In genomic region chr12:57755454-57756372, GRCh38 we compare ENCODE assay signal across 1 cellular context.
TF ChIP-seq lines count a peak whose summit lies in the region.

No MANE protein-coding gene starts in this region.

TF ChIP-seq in K562, 482 proteins besides CTCF, POLR2A, EP300 and RAD21 (continues in another document):
- TF ChIP-seq ZNF518B (CRISPR knock-in tag; IDR thresholded peaks at IDR 0.05) (no peak), CREB3 (tag; conservative IDR thresholded peaks at IDR 0.05; ENCODE audit: low read depth) (no peak), PCBP1 (IDR thresholded peaks at IDR 0.05; ENCODE audit: low read depth, low read length, poor library complexity, severe bottlenecking) (peak; percentile 19), HMGN3 (IDR thresholded peaks at IDR 0.05; ENCODE audit: borderline replicate concordance, extremely low read depth, insufficient read length, low read depth, low read length) (peak; percentile 51), ZNF75A (CRISPR knock-in tag; IDR thresholded peaks at IDR 0.05) (no peak), GATAD2B (IDR thresholded peaks at IDR 0.05; ENCODE audit: borderline replicate concordance) (peak; percentile 81), EP400 (IDR thresholded peaks at IDR 0.05) (no peak), VEZF1 (CRISPR knock-in tag; IDR thresholded peaks at IDR 0.05) (peak; percentile 75), ZNF133 (CRISPR knock-in tag; IDR thresholded peaks at IDR 0.05) (no peak), PKNOX1 (IDR thresholded peaks at IDR 0.05) (0 out of 2 replicates have a peak, but pooled peaks have one; percentile 5), ATF7 (IDR thresholded peaks at IDR 0.05) (no peak), ZNF696 (CRISPR knock-in tag; conservative IDR thresholded peaks at IDR 0.05) (no peak), SIN3A (IDR thresholded peaks at IDR 0.05; ENCODE audit: borderline replicate concordance in 2 of 2, control insufficient read depth in 1 of 2, low read depth in 2 of 2, low read length in 2 of 2) (0 out of 4 replicates have a peak, but pooled peaks of 1 of the 2 experiments have one; percentile 28), MBD2 (IDR thresholded peaks at IDR 0.05; ENCODE audit: borderline replicate concordance, low read depth) (no peak), FOXK1 (CRISPR knock-in tag; IDR thresholded peaks at IDR 0.05; ENCODE audit: borderline replicate concordance) (no peak), SREBF1 (IDR thresholded peaks at IDR 0.05; ENCODE audit: borderline replicate concordance, low read depth, low read length) (no peak), REST (CRISPR knock-in tag; IDR thresholded peaks at IDR 0.05; ENCODE audit: low read depth) (no peak), CHAMP1 (IDR thresholded peaks at IDR 0.05) (no peak), TFE3 (CRISPR knock-in tag; IDR thresholded peaks at IDR 0.05) (no peak), ZNF354B (CRISPR knock-in tag; IDR thresholded peaks at IDR 0.05) (no peak), U2AF2 (optimal IDR thresholded peaks at IDR 0.05; ENCODE audit: low read depth, low read length) (no peak), ZFX (CRISPR knock-in tag; IDR thresholded peaks at IDR 0.05) (0 out of 2 replicates have a peak, but pooled peaks have one; percentile 34), LCOR (CRISPR knock-in tag; IDR thresholded peaks at IDR 0.05) (no peak), TCF15 (CRISPR knock-in tag; IDR thresholded peaks at IDR 0.05) (no peak), ZKSCAN1 (IDR thresholded peaks at IDR 0.05; ENCODE audit: low read depth, low read length) (no peak), ZBTB9 (CRISPR knock-in tag; IDR thresholded peaks at IDR 0.05) (no peak), CCNT2 (IDR thresholded peaks at IDR 0.05; ENCODE audit: borderline replicate concordance, extremely low read depth, insufficient read length, low read depth, low read length) (peak; percentile 24), MAZ (CRISPR knock-in tag; conservative IDR thresholded peaks at IDR 0.05 in 1 of 2, IDR thresholded peaks at IDR 0.05 in 1 of 2) (0 out of 4 replicates have a peak, but pooled peaks of 1 of the 2 experiments have one; percentile 33), PRPF4 (IDR thresholded peaks at IDR 0.05; ENCODE audit: insufficient read depth, low read depth, low read length, poor library complexity, severe bottlenecking) (no peak), ZNF3 (CRISPR knock-in tag; IDR thresholded peaks at IDR 0.05) (no peak), PURB (CRISPR knock-in tag; IDR thresholded peaks at IDR 0.05; ENCODE audit: low read depth) (no peak), NRF1 (conservative IDR thresholded peaks at IDR 0.05 in 1 of 2, IDR thresholded peaks at IDR 0.05 in 1 of 2) (peak; percentile 36 to 50; a peak in 2 of 4 replicates), ELF2 (CRISPR knock-in tag; IDR thresholded peaks at IDR 0.05) (no peak), AFF1 (IDR thresholded peaks at IDR 0.05; ENCODE audit: low read depth in 1 of 2, partially characterized antibody in 2 of 2) (no peak), CBX1 (IDR thresholded peaks at IDR 0.05; ENCODE audit: low read depth) (no peak), SMAD4 (CRISPR knock-in tag; conservative IDR thresholded peaks at IDR 0.05) (peak; percentile 50), FOXK2 (conservative IDR thresholded peaks at IDR 0.05 in 1 of 2, IDR thresholded peaks at IDR 0.05 in 1 of 2; ENCODE audit: low read depth in 2 of 2) (no peak), ZNF766 (CRISPR knock-in tag; conservative IDR thresholded peaks at IDR 0.05) (no peak), POLR3A (IDR thresholded peaks at IDR 0.05; ENCODE audit: borderline replicate concordance, extremely low read depth, insufficient read depth, insufficient read length) (no peak)
